21 cellular contexts compared by ENCODE assay signal in genomic region chr1:30962609-30963508, GRCh38. TPM values are rescaled to one million over a fixed set of nuclear protein-coding genes. Genes with fewer than 3 reads are reported as not detected.
DNase-seq lines count a peak whose midpoint lies in the region; ATAC-seq and TF ChIP-seq lines count a peak whose summit lies in the region.
"Had no signal": no experiment of that assay in that cellular context is flagged by ENCODE, and none has a peak within 500 bp of the region (broad histone marks: within the 10 kb centered on the region; RNA-seq: fewer than 3 reads in every experiment).

No MANE protein-coding gene starts in this region.

- no peak overlapping the region for H3K9ac ChIP-seq in H9 (ENCODE audit: extremely low read depth, insufficient read length, low read length)
- H3K9ac ChIP-seq: GM23248 had no signal

- H3K9me3 Mint-ChIP-seq in activated CD8-positive, alpha-beta T cell treated with anti-CD3 and anti-CD28 coated beads for 36 hours = no peaks in the 10 kb centered on the region
- H3K9me3 Mint-ChIP-seq in activated CD8-positive, alpha-beta T cell treated with anti-CD3 and anti-CD28 coated beads, Interleukin-2, amount 10 ng/mL, durations not matched to agents 7 days and 5 days (ENCODE audit: insufficient read depth) = no peaks in the 10 kb centered on the region
- no peaks in the 10 kb centered on the region for H3K9me3 Mint-ChIP-seq in effector memory CD8-positive, alpha-beta T cell
- H3K9me3 Mint-ChIP-seq in natural killer cell treated with Interleukin-12 subunit alpha and Interleukin-12 subunit beta and Interleukin-15 and Interleukin-18, amount 100 ng/mL, for 72 hours = no peaks in the 10 kb centered on the region
- H3K9me3 Mint-ChIP-seq in Calu3 (ENCODE audit: low read depth, unreplicated experiment) = no peaks in the 10 kb centered on the region
- no peaks in the 10 kb centered on the region for H3K9me3 Mint-ChIP-seq in H9
- H3K9me3 Mint-ChIP-seq: CD8-positive, alpha-beta T cell; neural crest cell had no signal

- no peaks in the 10 kb centered on the region for H4K20me1 ChIP-seq in H9 (ENCODE audit: control insufficient read depth, insufficient read depth, insufficient read length)

- no peak overlapping the region for H2BK5ac ChIP-seq in H9 (ENCODE audit: insufficient read length, low read length)

- H3K36me3 Mint-ChIP-seq in activated CD8-positive, alpha-beta T cell treated with anti-CD3 and anti-CD28 coated beads for 36 hours (ENCODE audit: low read depth) = peaks cover 65% of the 10 kb centered on the region
- H3K36me3 Mint-ChIP-seq in activated CD8-positive, alpha-beta T cell treated with anti-CD3 and anti-CD28 coated beads, Interleukin-2, amount 10 ng/mL, durations not matched to agents 7 days and 5 days (ENCODE audit: low read depth) = peaks cover 80% of the 10 kb centered on the region
- peaks cover 91% of the 10 kb centered on the region for H3K36me3 Mint-ChIP-seq in effector memory CD8-positive, alpha-beta T cell (ENCODE audit: insufficient read depth)
- H3K36me3 Mint-ChIP-seq in natural killer cell treated with Interleukin-12 subunit alpha and Interleukin-12 subunit beta and Interleukin-15 and Interleukin-18, amount 100 ng/mL, for 72 hours = peaks cover 37% of the 10 kb centered on the region
- H3K36me3 Mint-ChIP-seq in Calu3 (ENCODE audit: insufficient read depth, unreplicated experiment) (peaks cover 93% of the 10 kb centered on the region), H9 (ENCODE audit: insufficient read depth in 1 of 3, low read depth in 3 of 3) (peaks cover 57 to 88% (median 87%) of the 10 kb centered on the region in 3 experiments)

- H4K91ac ChIP-seq in H9 (ENCODE audit: insufficient read length, low read depth, low read length) = no peak overlapping the region

- H3K27me3 ChIP-seq in H9 (ENCODE audit: insufficient read depth, low read length) = no peaks in the 10 kb centered on the region
- H3K27me3 ChIP-seq: esophagus muscularis mucosa, uterus had no signal

- H3K9me3 ChIP-seq in H9 (ENCODE audit: control insufficient read depth, low read depth, low read length) = no peaks in the 10 kb centered on the region
- H3K9me3 ChIP-seq: A549, esophagus muscularis mucosa, uterus had no signal

- H3K56ac ChIP-seq in H9 (ENCODE audit: insufficient read length, low read depth, low read length) = no peak overlapping the region

- no peak overlapping the region for H2BK15ac ChIP-seq in H9 (ENCODE audit: low read depth, low read length)

- peak overlapping the region; percentile 9 for H3K27ac Mint-ChIP-seq in activated CD8-positive, alpha-beta T cell treated with anti-CD3 and anti-CD28 coated beads for 36 hours
- H3K27ac Mint-ChIP-seq in activated CD8-positive, alpha-beta T cell treated with anti-CD3 and anti-CD28 coated beads, Interleukin-2, amount 10 ng/mL, durations not matched to agents 7 days and 5 days = no peak overlapping the region
- H3K27ac Mint-ChIP-seq in effector memory CD8-positive, alpha-beta T cell = peak overlapping the region; percentile 20 to 52
- H3K27ac Mint-ChIP-seq in natural killer cell treated with Interleukin-12 subunit alpha and Interleukin-12 subunit beta and Interleukin-15 and Interleukin-18, amount 100 ng/mL, for 72 hours = peak overlapping the region; percentile 28 to 59
- H3K27ac Mint-ChIP-seq in Calu3 (ENCODE audit: unreplicated experiment) (no peak overlapping the region), H9 (no peak overlapping the region; a peak in 1 of 7 replicates)

- no peak overlapping the region for H2AK5ac ChIP-seq in H9 (ENCODE audit: insufficient read length, low read length)

- no peak overlapping the region for H3K14ac ChIP-seq in H9 (ENCODE audit: insufficient read depth, low read length)

- H3K23me2 ChIP-seq in H9 (ENCODE audit: insufficient read length, low read depth, low read length, poor library complexity, severe bottlenecking) = no peaks in the 10 kb centered on the region

- no peak for DNase-seq in activated CD8-positive, alpha-beta T cell treated with anti-CD3 and anti-CD28 coated beads for 36 hours
- no peak for DNase-seq in activated CD8-positive, alpha-beta T cell treated with anti-CD3 and anti-CD28 coated beads, Interleukin-2, amount 10 ng/mL, durations not matched to agents 7 days and 5 days
- DNase-seq in effector memory CD8-positive, alpha-beta T cell = no peak
- DNase-seq in natural killer cell treated with Interleukin-12 subunit alpha and Interleukin-12 subunit beta and Interleukin-15 and Interleukin-18, amount 100 ng/mL, for 72 hours (ENCODE audit: low spot score) = no peak
- DNase-seq in Calu3 (no peak), 8988T (no peak), H9 (no peak)
- DNase-seq: activated CD4-positive, CD25-positive, alpha-beta regulatory T cell treated with anti-CD3 and anti-CD28 coated beads, Interleukin-2, amount 50 U/mL, for 72 hours; aorta; CD8-positive, alpha-beta T cell; GM23248; hippocampal formation; Kasumi-1; NCI-H1694 treated with DMSO at 0.1 percent for 48 hours; NCI-H526 treated with DMSO at 0.1 percent for 48 hours; stimulated activated CD4-positive, alpha-beta T cell treated with anti-CD3 and anti-CD28 coated beads, Interleukin-4, amount 100 ng/mL, for 1 hour; uterus had no signal

- no TSS peak for BruUV-seq in Calu3 (replicated peaks; lab: Mats Ljungman, UMichigan)

- H3T11ph ChIP-seq in H9 (ENCODE audit: low read length) = no peak overlapping the region

- peaks cover 28% of the 10 kb centered on the region for H3K4me1 Mint-ChIP-seq in activated CD8-positive, alpha-beta T cell treated with anti-CD3 and anti-CD28 coated beads for 36 hours (ENCODE audit: low read depth)
- H3K4me1 Mint-ChIP-seq in activated CD8-positive, alpha-beta T cell treated with anti-CD3 and anti-CD28 coated beads, Interleukin-2, amount 10 ng/mL, durations not matched to agents 7 days and 5 days (ENCODE audit: low read depth) = peaks cover 7% of the 10 kb centered on the region
- peaks cover 12 to 28% of the 10 kb centered on the region in 2 donors for H3K4me1 Mint-ChIP-seq in effector memory CD8-positive, alpha-beta T cell (ENCODE audit: low read depth in 2 of 2)
- peaks cover 19 to 21% of the 10 kb centered on the region in 2 donors for H3K4me1 Mint-ChIP-seq in natural killer cell treated with Interleukin-12 subunit alpha and Interleukin-12 subunit beta and Interleukin-15 and Interleukin-18, amount 100 ng/mL, for 72 hours (ENCODE audit: low read depth in 2 of 2)
- H3K4me1 Mint-ChIP-seq in Calu3 (ENCODE audit: low read depth, unreplicated experiment) (peaks cover 34% of the 10 kb centered on the region), H9 (0 out of 4 replicates have a peak, but pooled peaks cover 0 to 4% of the 10 kb centered on the region in 2 experiments)

- H3K4ac ChIP-seq in H9 (ENCODE audit: low read depth, low read length) = no peak overlapping the region

- no peak overlapping the region for H3K27ac ChIP-seq in H9 (ENCODE audit: insufficient read length, low read depth, low read length)
- H3K27ac ChIP-seq: A549, esophagus muscularis mucosa, GM23248, uterus had no signal

- H3K4me2 ChIP-seq in H9 (ENCODE audit: insufficient read depth, insufficient read length, low read length) = no peak overlapping the region
- H3K4me2 ChIP-seq: A549 had no signal

- no peak overlapping the region for H3K4me3 Mint-ChIP-seq in activated CD8-positive, alpha-beta T cell treated with anti-CD3 and anti-CD28 coated beads for 36 hours
- no peak overlapping the region for H3K4me3 Mint-ChIP-seq in activated CD8-positive, alpha-beta T cell treated with anti-CD3 and anti-CD28 coated beads, Interleukin-2, amount 10 ng/mL, durations not matched to agents 7 days and 5 days
- no peak overlapping the region for H3K4me3 Mint-ChIP-seq in effector memory CD8-positive, alpha-beta T cell
- no peak overlapping the region for H3K4me3 Mint-ChIP-seq in natural killer cell treated with Interleukin-12 subunit alpha and Interleukin-12 subunit beta and Interleukin-15 and Interleukin-18, amount 100 ng/mL, for 72 hours
- H3K4me3 Mint-ChIP-seq in Calu3 (ENCODE audit: low read depth, unreplicated experiment) (no peak overlapping the region), H9 (no peak overlapping the region)
- H3K4me3 Mint-ChIP-seq: CD8-positive, alpha-beta T cell; neural crest cell had no signal

- no peak overlapping the region for H4K5ac ChIP-seq in H9 (ENCODE audit: insufficient read length, low read depth, low read length)

- WGBS in H9 (ENCODE audit: extremely low coverage, insufficient read length, low lambda C conversion rate) = no CpG with 5 or more reads among the region's 6 CpGs

- no peak overlapping the region for H4K8ac ChIP-seq in H9 (replicated peaks; ENCODE audit: insufficient read length, low read depth, low read length)

- CTCF ChIA-PET in activated CD8-positive, alpha-beta T cell treated with anti-CD3 and anti-CD28 coated beads for 36 hours (lab: Charles Lee) = interaction anchor here (0.9 to 1.0 kb wide), 2 partner anchors 14 to 162 kb away, joined by 3 read pairs; no protein-coding TSS in a partner anchor
- CTCF ChIA-PET in activated CD8-positive, alpha-beta T cell treated with anti-CD3 and anti-CD28 coated beads, Interleukin-2, amount 10 ng/mL, durations not matched to agents 7 days and 5 days (lab: Charles Lee) = interaction anchor here (1.0 kb wide), 1 partner anchor 183 kb away, joined by 4 read pairs; no protein-coding TSS in a partner anchor
- CTCF ChIA-PET in Calu3 (lab: Charles Lee) = no interaction called here

- no peak overlapping the region for H2AFZ ChIP-seq in H9 (ENCODE audit: low read length)
- H2AFZ ChIP-seq: GM23248 had no signal

- TF ChIP-seq CTCF in activated CD8-positive, alpha-beta T cell treated with anti-CD3 and anti-CD28 coated beads for 36 hours (IDR thresholded peaks at IDR 0.05) = no peak
- TF ChIP-seq CTCF in Calu3 (IDR thresholded peaks at IDR 0.05; ENCODE audit: unreplicated experiment) (no peak), H9 (conservative IDR thresholded peaks at IDR 0.05) (no peak)

- intact Hi-C loops in activated CD8-positive, alpha-beta T cell treated with anti-CD3 and anti-CD28 coated beads for 36 hours (cut with micrococcal nuclease) = no loop called here
- intact Hi-C loops in Calu3 (cut with micrococcal nuclease; ENCODE audit: unreplicated experiment) = no loop called here

- H3K23ac ChIP-seq in H9 (ENCODE audit: insufficient read length, low read depth, low read length) = no peak overlapping the region

- no peak overlapping the region for H2BK20ac ChIP-seq in H9 (ENCODE audit: low read depth, low read length, poor library complexity, severe bottlenecking)

- H2BK120ac ChIP-seq in H9 (ENCODE audit: low read depth, low read length, poor library complexity, severe bottlenecking) = no peak overlapping the region

- peaks cover 2% of the 10 kb centered on the region for H3K79me1 ChIP-seq in H9 (ENCODE audit: insufficient read depth, low read depth, low read length, poor library complexity, severe bottlenecking)

- no peak overlapping the region for H2BK12ac ChIP-seq in H9 (ENCODE audit: insufficient read length, low read depth, low read length)

- POLR2A ChIA-PET in activated CD8-positive, alpha-beta T cell treated with anti-CD3 and anti-CD28 coated beads for 36 hours (lab: Charles Lee) = no interaction called here
- POLR2A ChIA-PET in activated CD8-positive, alpha-beta T cell treated with anti-CD3 and anti-CD28 coated beads, Interleukin-2, amount 10 ng/mL, durations not matched to agents 7 days and 5 days (lab: Charles Lee) = no interaction called here

- H3K18ac ChIP-seq in H9 (ENCODE audit: insufficient read length, low read depth, low read length) = no peak overlapping the region

- H3K4me1 ChIP-seq in H9 (ENCODE audit: insufficient read depth, low read length) = no peaks in the 10 kb centered on the region

- H3K27me3 Mint-ChIP-seq in activated CD8-positive, alpha-beta T cell treated with anti-CD3 and anti-CD28 coated beads for 36 hours = no peaks in the 10 kb centered on the region
- no peaks in the 10 kb centered on the region for H3K27me3 Mint-ChIP-seq in activated CD8-positive, alpha-beta T cell treated with anti-CD3 and anti-CD28 coated beads, Interleukin-2, amount 10 ng/mL, durations not matched to agents 7 days and 5 days (ENCODE audit: low read depth)
- H3K27me3 Mint-ChIP-seq in effector memory CD8-positive, alpha-beta T cell = no peaks in the 10 kb centered on the region
- no peaks in the 10 kb centered on the region for H3K27me3 Mint-ChIP-seq in natural killer cell treated with Interleukin-12 subunit alpha and Interleukin-12 subunit beta and Interleukin-15 and Interleukin-18, amount 100 ng/mL, for 72 hours
- H3K27me3 Mint-ChIP-seq in Calu3 (ENCODE audit: unreplicated experiment) (no peaks in the 10 kb centered on the region), H9 (ENCODE audit: low read depth) (no peaks in the 10 kb centered on the region)

- H3K79me2 ChIP-seq in H9 (ENCODE audit: insufficient read depth, low read length) = 0 out of 2 replicates have a peak, but pooled peaks cover 1% of the 10 kb centered on the region

- no peak for ATAC-seq in activated CD8-positive, alpha-beta T cell treated with anti-CD3 and anti-CD28 coated beads for 36 hours
- ATAC-seq in activated CD8-positive, alpha-beta T cell treated with anti-CD3 and anti-CD28 coated beads, Interleukin-2, amount 10 ng/mL, durations not matched to agents 7 days and 5 days = no peak
- ATAC-seq in HG03175 (IDR thresholded peaks at IDR 0.05; ENCODE audit: unreplicated experiment) = peak; percentile 68
- ATAC-seq in effector memory CD8-positive, alpha-beta T cell (replicated peaks) = no peak
- ATAC-seq in natural killer cell treated with Interleukin-12 subunit alpha and Interleukin-12 subunit beta and Interleukin-15 and Interleukin-18, amount 100 ng/mL, for 72 hours = no peak
- ATAC-seq: A549; CD8-positive, alpha-beta T cell had no signal

RNA-seq across cellular contexts. Expression of gene SDC3, which starts 54.3 kb away (rescaled TPM):
- under 1 TPM; 0.04 to 0.14 TPM for total RNA-seq in activated CD8-positive, alpha-beta T cell treated with anti-CD3 and anti-CD28 coated beads for 36 hours
- total RNA-seq in activated CD8-positive, alpha-beta T cell treated with anti-CD3 and anti-CD28 coated beads, Interleukin-2, amount 10 ng/mL, durations not matched to agents 7 days and 5 days = not detected
- total RNA-seq in natural killer cell treated with Interleukin-12 subunit alpha and Interleukin-12 subunit beta and Interleukin-15 and Interleukin-18, amount 100 ng/mL, for 72 hours = under 1 TPM in 1 of 2 donors, not detected in 1; 0.11 TPM
- total RNA-seq in Calu3 (2022) (15.0 and 20.5 TPM in 2 replicates), H9 (2021) (24.2 and 25.9 TPM in 2 replicates)
- total RNA-seq: CD8-positive, alpha-beta T cell had no signal

Comparison
In these comparisons a context has a peak if more than half of its experiments do, and no peak if none do; other contexts are left out.
1. H3K27ac Mint-ChIP-seq: peak in activated CD8-positive, alpha-beta T cell treated with anti-CD3 and anti-CD28 coated beads for 36 hours (single experiment), effector memory CD8-positive, alpha-beta T cell (2 of 2) and natural killer cell treated with Interleukin-12 subunit alpha and Interleukin-12 subunit beta and Interleukin-15 and Interleukin-18, amount 100 ng/mL, for 72 hours (2 of 2); none in activated CD8-positive, alpha-beta T cell treated with anti-CD3 and anti-CD28 coated beads, Interleukin-2, amount 10 ng/mL, durations not matched to agents 7 days and 5 days (single experiment), Calu3 (single experiment) and H9 (0 of 3).
2. RNA of gene SDC3, which starts 54.3 kb away (total RNA-seq): 24.2 to 25.9 TPM in H9 and 15.0 to 20.5 TPM in Calu3; 0.04 to 0.14 TPM in activated CD8-positive, alpha-beta T cell treated with anti-CD3 and anti-CD28 coated beads for 36 hours, 0.11 TPM in natural killer cell treated with Interleukin-12 subunit alpha and Interleukin-12 subunit beta and Interleukin-15 and Interleukin-18, amount 100 ng/mL, for 72 hours and not detected in activated CD8-positive, alpha-beta T cell treated with anti-CD3 and anti-CD28 coated beads, Interleukin-2, amount 10 ng/mL, durations not matched to agents 7 days and 5 days; every median in the first group is over 10 times any median in the second.